ENCODE assay signal across 1 cellular context in genomic region chr13:40572961-40573360, GRCh38.
TF ChIP-seq lines count a peak whose summit lies in the region.

No MANE protein-coding gene starts in this region.

TF ChIP-seq in SK-N-SH treated with all-trans-retinoic acid at 6 μM for 48 hours, 23 proteins besides CTCF, POLR2A, EP300 and RAD21 (continued from another document):
- TF ChIP-seq PATZ1 (CRISPR knock-in tag; IDR thresholded peaks at IDR 0.05; ENCODE audit: borderline replicate concordance): no peak
